24 cellular contexts compared by ENCODE assay signal in the genomic region with DNA sequence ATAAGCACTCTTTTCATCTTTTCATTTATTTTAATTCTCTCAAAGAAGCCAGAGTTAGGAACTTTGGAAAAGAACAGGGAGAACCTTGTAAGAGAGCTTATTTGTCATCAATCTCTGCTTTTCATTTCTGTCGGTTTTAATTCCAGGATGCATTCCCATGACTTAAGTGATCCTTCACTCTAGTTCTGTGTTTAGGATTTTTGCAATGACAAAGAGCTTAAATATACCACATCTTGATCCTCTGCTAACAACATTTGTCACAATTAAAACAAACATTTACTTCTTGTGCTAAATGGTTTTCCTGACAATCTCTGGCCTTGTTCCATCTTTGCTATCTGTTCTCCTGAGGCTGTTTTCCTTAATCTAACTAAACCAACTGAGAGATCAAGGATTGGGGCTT.
A peak's percentile ranks its signal among the peaks of the same experiment; 100 is the strongest.
DNase-seq lines count a peak whose midpoint lies in the region; ATAC-seq, FAIRE-seq and TF ChIP-seq lines count a peak whose summit lies in the region.
"Had no signal": no experiment of that assay in that cellular context is flagged by ENCODE, and none has a peak within 500 bp of the region (broad histone marks: within the 10 kb centered on the region; RNA-seq: fewer than 3 reads in every experiment).

No MANE protein-coding gene starts in this region.

- H3K27me3 Mint-ChIP-seq in astrocyte (ENCODE audit: low read depth, unreplicated experiment) = no peaks in the 10 kb centered on the region
- H3K27me3 Mint-ChIP-seq: activated CD4-positive, alpha-beta T cell treated with anti-CD3 and anti-CD28 coated beads, Interleukin-2, amount 10 ng/mL, durations not matched to agents 7 days and 5 days had no signal

- H4K5ac ChIP-seq in IMR-90 (ENCODE audit: low read depth, low read length) = no peak overlapping the region

- no peak overlapping the region for H4K8ac ChIP-seq in IMR-90 (ENCODE audit: low read depth in 2 of 2, low read length in 2 of 2)

- H3K36me3 ChIP-seq in IMR-90 (ENCODE audit: control insufficient read depth, insufficient read depth, low read length) (no peaks in the 10 kb centered on the region), astrocyte (ENCODE audit: insufficient read depth, low read length) (no peaks in the 10 kb centered on the region)
- H3K36me3 ChIP-seq: stomach, tibial nerve had no signal

- peak; percentile 58 for FAIRE-seq in astrocyte (lab: Jason Lieb, UNC)
- FAIRE-seq: endothelial cell of umbilical vein had no signal

- H3K79me2 ChIP-seq in astrocyte (ENCODE audit: insufficient read depth, low read length) = no peaks in the 10 kb centered on the region

- H3K4me1 ChIP-seq in IMR-90 (ENCODE audit: control insufficient read depth, insufficient read depth, low read length) (peaks cover 4% of the 10 kb centered on the region; the same call in 1 of the 2 replicates), astrocyte (ENCODE audit: insufficient read depth, low read length) (peaks cover 8% of the 10 kb centered on the region)
- H3K4me1 ChIP-seq: stomach, tibial nerve had no signal

- H3K79me1 ChIP-seq in IMR-90 (ENCODE audit: low read depth in 1 of 2, low read length in 2 of 2) = no peaks in the 10 kb centered on the region

- H3K4me2 ChIP-seq in IMR-90 (ENCODE audit: low read depth, low read length) (no peak overlapping the region), astrocyte (ENCODE audit: low read length) (peak overlapping the region; percentile 28)

- H2BK5ac ChIP-seq in IMR-90 (ENCODE audit: low read depth, low read length, poor library complexity, severe bottlenecking) = no peak overlapping the region

- no peak for TF ChIP-seq CTCF in IMR-90 (conservative IDR thresholded peaks at IDR 0.05; ENCODE audit: low read depth, low read length)
- TF ChIP-seq CTCF in astrocyte (IDR thresholded peaks at IDR 0.05; ENCODE audit: insufficient read depth, low read depth, low read length) = no peak

- no peak for TF ChIP-seq POLR2A in IMR-90 (IDR thresholded peaks at IDR 0.05; ENCODE audit: low read depth, low read length)

- DNase-seq in IMR-90 (peak; percentile 36), astrocyte (ENCODE audit: low read depth) (peak; percentile 68), medulla oblongata (ENCODE audit: extremely low spot score) (peak; percentile 18), retina (peak; percentile 15), HUDEP-2 (lab: John Stamatoyannopoulos, UW; ENCODE audit: unreplicated experiment in 76 of 76) (no peak), SHP77 treated with DMSO at 0.1 percent for 48 hours (lab: John Stamatoyannopoulos, UW) (no peak), Right ventricle myocardium inferior (ENCODE audit: missing footprints) (no peak)
- DNase-seq: activated CD4-positive, alpha-beta T cell treated with anti-CD3 and anti-CD28 coated beads, Interleukin-2, amount 10 ng/mL, durations not matched to agents 7 days and 5 days; activated naive CD4-positive, alpha-beta T cell treated with anti-CD3 and anti-CD28 coated beads, Interleukin-2, amount 50 U/mL, for 16 hours; central memory CD4-positive, alpha-beta T cell; dermis blood vessel endothelial cell; KG1; mammary epithelial cell; NCI-H1694; NCI-H526; posterior cingulate gyrus; stomach; T-helper 9 cell had no signal

- no peak overlapping the region for H3K4me3 ChIP-seq in IMR-90 (ENCODE audit: insufficient read depth, low read depth, low read length)
- no peak overlapping the region for H3K4me3 ChIP-seq in astrocyte (ENCODE audit: insufficient read depth, low read depth, low read length)
- H3K4me3 ChIP-seq: stomach, tibial nerve had no signal

- POLR2A ChIA-PET in IMR-90 (lab: Charles Lee; ENCODE audit: unreplicated experiment) = no interaction called here

- no peak overlapping the region for H3K14ac ChIP-seq in IMR-90 (replicated peaks; ENCODE audit: low read depth, low read length)

- dilution Hi-C loops in IMR-90 (cut with HindIII; ENCODE audit: low sequenced_read_pairs, unreplicated experiment) = no loop called here

- H3K27ac Mint-ChIP-seq in astrocyte (ENCODE audit: unreplicated experiment) = no peak overlapping the region
- H3K27ac Mint-ChIP-seq: activated CD4-positive, alpha-beta T cell treated with anti-CD3 and anti-CD28 coated beads, Interleukin-2, amount 10 ng/mL, durations not matched to agents 7 days and 5 days; CD14-positive monocyte had no signal

- ATAC-seq in IMR-90 (ENCODE audit: low read depth) (peak; percentile 60), HG03520 (IDR thresholded peaks at IDR 0.05; ENCODE audit: unreplicated experiment) (no peak), Right ventricle myocardium inferior (no peak)
- ATAC-seq: sciatic nerve had no signal

- H3K27ac ChIP-seq in IMR-90 (ENCODE audit: insufficient read depth, low read length) (no peak overlapping the region), astrocyte (ENCODE audit: low read depth, low read length) (no peak overlapping the region)
- H3K27ac ChIP-seq: RWPE1, stomach, tibial nerve had no signal

- no peak overlapping the region for H3K23ac ChIP-seq in IMR-90 (ENCODE audit: low read depth, low read length)

- no peaks in the 10 kb centered on the region for H4K20me1 ChIP-seq in IMR-90 (ENCODE audit: insufficient read depth, low read length)
- no peaks in the 10 kb centered on the region for H4K20me1 ChIP-seq in astrocyte (ENCODE audit: insufficient read depth, low read length)

- no peak overlapping the region for H3K18ac ChIP-seq in IMR-90 (ENCODE audit: low read depth, low read length)

- H3K9me1 ChIP-seq in IMR-90 (ENCODE audit: insufficient read depth, low read length) = no peaks in the 10 kb centered on the region

- H3K9me3 Mint-ChIP-seq in astrocyte (ENCODE audit: unreplicated experiment) = no peaks in the 10 kb centered on the region

- TF ChIP-seq RAD21 in IMR-90 (IDR thresholded peaks at IDR 0.05; ENCODE audit: low read length) = no peak

- H2AFZ ChIP-seq in IMR-90 (replicated peaks; ENCODE audit: low read length, poor library complexity) = no peak overlapping the region
- no peak overlapping the region for H2AFZ ChIP-seq in astrocyte (ENCODE audit: low read depth, low read length)

- H2AK9ac ChIP-seq in IMR-90 (replicated peaks; ENCODE audit: low read depth, low read length, poor library complexity) = no peak overlapping the region

- H2BK120ac ChIP-seq in IMR-90 (ENCODE audit: low read depth, low read length) = no peak overlapping the region

- no peak overlapping the region for H2BK15ac ChIP-seq in IMR-90 (ENCODE audit: low read depth, low read length)

- no peak overlapping the region for H3K4ac ChIP-seq in IMR-90 (ENCODE audit: low read depth, low read length)

- BruUV-seq in IMR-90 (replicated peaks; lab: Mats Ljungman, UMichigan) = no TSS peak

- H3K56ac ChIP-seq in IMR-90 (ENCODE audit: extremely low read depth, insufficient read depth, low read length) = no peak overlapping the region

- intact Hi-C loops in IMR-90 (cut with micrococcal nuclease) (no loop called here), Right ventricle myocardium inferior (cut with DNase I) (no loop called here)

- H3K9ac ChIP-seq in IMR-90 (ENCODE audit: low read depth, low read length) = no peak overlapping the region
- H3K9ac ChIP-seq in astrocyte (ENCODE audit: low read length) = no peak overlapping the region

- CTCF ChIA-PET in IMR-90 (lab: Yijun Ruan, JAX) = no interaction called here

- H3K9me3 ChIP-seq in IMR-90 (ENCODE audit: control insufficient read depth, insufficient read depth, low read length) (no peaks in the 10 kb centered on the region), astrocyte (ENCODE audit: insufficient read depth, low read depth, low read length) (no peaks in the 10 kb centered on the region)
- H3K9me3 ChIP-seq: stomach, tibial nerve had no signal

- WGBS in IMR-90 (ENCODE audit: extremely low coverage in 2 of 2, insufficient read length in 1 of 2), 2 experiments = no CpG with 5 or more reads among the region's 1 CpG

- no peak overlapping the region for H3K4me3 Mint-ChIP-seq in astrocyte (ENCODE audit: unreplicated experiment)
- H3K4me3 Mint-ChIP-seq: activated CD4-positive, alpha-beta T cell treated with anti-CD3 and anti-CD28 coated beads, Interleukin-2, amount 10 ng/mL, durations not matched to agents 7 days and 5 days; CD14-positive monocyte had no signal

- no peak overlapping the region for H2AK5ac ChIP-seq in IMR-90 (ENCODE audit: low read depth, low read length)

- H4K91ac ChIP-seq in IMR-90 (ENCODE audit: insufficient read depth, low read depth, low read length) = no peak overlapping the region

- no peaks in the 10 kb centered on the region for H3K36me3 Mint-ChIP-seq in astrocyte (ENCODE audit: low read depth, unreplicated experiment)
- H3K36me3 Mint-ChIP-seq: CD14-positive monocyte had no signal

- H2BK20ac ChIP-seq in IMR-90 (ENCODE audit: low read depth, low read length) = no peak overlapping the region

- in situ Hi-C loops in IMR-90 (cut with MboI; ENCODE audit: low sequenced_read_pairs) = no loop called here

- H3K27me3 ChIP-seq in IMR-90 (ENCODE audit: control insufficient read depth, insufficient read depth, low read length) (no peaks in the 10 kb centered on the region), astrocyte (ENCODE audit: insufficient read depth, low read length) (no peaks in the 10 kb centered on the region)
- H3K27me3 ChIP-seq: stomach, tibial nerve had no signal

- no peaks in the 10 kb centered on the region for H3K4me1 Mint-ChIP-seq in astrocyte (ENCODE audit: low read depth, unreplicated experiment)
- H3K4me1 Mint-ChIP-seq: activated CD4-positive, alpha-beta T cell treated with anti-CD3 and anti-CD28 coated beads, Interleukin-2, amount 10 ng/mL, durations not matched to agents 7 days and 5 days; CD14-positive monocyte had no signal

TF ChIP-seq in IMR-90, 13 proteins besides CTCF, POLR2A, EP300 and RAD21 (continues in another document):
- TF ChIP-seq RCOR1 (IDR thresholded peaks at IDR 0.05; ENCODE audit: insufficient replicate concordance, low read length) (no peak), USF2 (IDR thresholded peaks at IDR 0.05; ENCODE audit: low read depth, low read length) (no peak), ELK1 (IDR thresholded peaks at IDR 0.05; ENCODE audit: borderline replicate concordance, low read depth, low read length) (no peak), MAZ (IDR thresholded peaks at IDR 0.05; ENCODE audit: borderline replicate concordance, low read depth, low read length) (no peak)

Comparison
In these comparisons a context has a peak if more than half of its experiments do, and no peak if none do; other contexts are left out.
1. DNase-seq: peak in IMR-90 (single experiment), astrocyte (single experiment), medulla oblongata (single experiment) and retina (single experiment); none in HUDEP-2 (0 of 76), SHP77 treated with DMSO at 0.1 percent for 48 hours (single experiment) and Right ventricle myocardium inferior (single experiment).